8 cellular contexts compared by ENCODE assay signal in the genomic region with DNA sequence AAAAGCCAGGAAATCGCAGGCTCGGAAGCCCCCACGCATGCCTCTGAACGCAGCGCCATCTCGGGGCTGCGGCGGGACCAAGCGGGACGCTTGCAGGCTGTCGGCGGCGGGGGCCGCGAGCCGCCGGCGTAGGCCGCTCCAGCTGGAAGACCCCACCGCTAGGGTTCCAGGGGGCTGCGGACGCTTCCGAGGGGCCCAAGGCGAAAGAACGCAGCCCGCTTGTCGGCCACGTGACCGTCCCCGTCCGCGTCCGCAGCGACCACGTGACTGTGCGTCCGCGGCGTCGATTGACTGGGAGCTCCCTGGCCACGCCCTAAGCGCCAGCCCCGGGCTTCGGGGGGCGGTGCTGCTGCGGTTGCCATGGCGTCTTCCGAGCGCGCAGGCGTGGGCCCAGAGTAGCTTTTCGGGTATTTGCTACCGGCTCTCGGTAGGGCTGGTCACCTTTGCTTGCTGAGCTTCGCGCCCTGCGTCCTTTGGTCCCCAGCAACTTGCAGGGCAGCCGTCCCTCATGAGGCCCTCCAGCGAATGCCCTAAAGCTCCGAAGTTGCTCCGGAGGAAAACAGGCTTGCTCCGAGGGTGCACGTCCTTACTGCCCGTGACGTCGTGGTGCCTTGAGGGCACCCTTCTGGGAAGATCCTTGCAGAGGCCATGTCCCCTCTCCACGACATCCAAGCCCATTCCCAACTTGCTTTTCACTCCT.
A peak's percentile ranks its signal among the peaks of the same experiment; 100 is the strongest.
DNase-seq lines count a peak whose midpoint lies in the region; ATAC-seq and TF ChIP-seq lines count a peak whose summit lies in the region.

No MANE protein-coding gene starts in this region.

- peak overlapping the region; percentile 92 for H3K27ac ChIP-seq in foreskin keratinocyte

- no peaks in the 10 kb centered on the region for H3K36me3 ChIP-seq in HAP-1 (replicated peaks)

- H3K4me3 ChIP-seq in HAP-1: peak overlapping the region; percentile 20

- H3K4me1 ChIP-seq in HAP-1 (peaks cover 6% of the 10 kb centered on the region), foreskin keratinocyte (peaks cover 5% of the 10 kb centered on the region)

- in situ Hi-C loops in HAP-1 (cut with MboI; ENCODE audit: low sequenced_read_pairs): no loop called here

- peak; percentile 99 for DNase-seq in GM03348 (ENCODE audit: low spot score)
- DNase-seq in HAP-1 (ENCODE audit: low spot score in 2 of 2): peak; percentile 59 to 83
- DNase-seq in M059J (ENCODE audit: low read depth): peak; percentile 97
- DNase-seq in SIG-M5 (lab: John Stamatoyannopoulos, UW): peak; percentile 52
- DNase-seq in activated gamma-delta T cell treated with anti-CD3 and anti-CD28 coated beads, Interleukin-2, amount 50 U/mL, for 16 hours (ENCODE audit: low read depth): peak; percentile 88
- DNase-seq in foreskin keratinocyte: peak; percentile 81 to 90
- DNase-seq in nucleus accumbens (lab: John Stamatoyannopoulos, UW): peak; percentile 27 to 97 (median 89)
- peak; percentile 96 for DNase-seq in superior temporal gyrus (ENCODE audit: extremely low spot score)

- H3K9me3 ChIP-seq in HAP-1: peaks cover 3% of the 10 kb centered on the region; the same call in 1 of the 2 replicates

- ATAC-seq in foreskin keratinocyte: peak; percentile 73

- no peaks in the 10 kb centered on the region for H3K27me3 ChIP-seq in HAP-1 (ENCODE audit: low read depth)
- H3K27me3 ChIP-seq in foreskin keratinocyte: no peaks in the 10 kb centered on the region

- TF ChIP-seq CTCF in foreskin keratinocyte (conservative IDR thresholded peaks at IDR 0.05): peak; percentile 60

Comparison
In these comparisons a context has a peak if more than half of its experiments do, and no peak if none do; other contexts are left out.
1. Peak in every context shown above with its lines: DNase-seq, ATAC-seq, H3K4me3 ChIP-seq and H3K27ac ChIP-seq.